In genomic region chr3:97823081-97823480, GRCh38 we compare ENCODE assay signal across 9 cellular contexts. TPM values are rescaled to one million over a fixed set of nuclear protein-coding genes. Genes with fewer than 3 reads are reported as not detected.
DNase-seq lines count a peak whose midpoint lies in the region; ATAC-seq, FAIRE-seq and TF ChIP-seq lines count a peak whose summit lies in the region.
"Had no signal": no experiment of that assay in that cellular context is flagged by ENCODE, and none has a peak within 500 bp of the region (broad histone marks: within the 10 kb centered on the region; RNA-seq: fewer than 3 reads in every experiment).

No MANE protein-coding gene starts in this region.

- no peak for TF ChIP-seq POLR2A in endothelial cell of umbilical vein (IDR thresholded peaks at IDR 0.05; ENCODE audit: low read depth, low read length)

- peaks cover 39% of the 10 kb centered on the region for H3K27me3 ChIP-seq in NT2/D1 (ENCODE audit: insufficient read depth, insufficient read length)
- peaks cover 0 to 2% of the 10 kb centered on the region in 2 experiments for H3K27me3 ChIP-seq in endothelial cell of umbilical vein (ENCODE audit: control insufficient read depth in 2 of 2, insufficient read depth in 2 of 2, low read length in 2 of 2)
- no peaks in the 10 kb centered on the region for H3K27me3 ChIP-seq in osteoblast (ENCODE audit: insufficient read depth, low read length)

- H3K36me3 Mint-ChIP-seq in CD14-positive monocyte = peaks cover 7 to 11% of the 10 kb centered on the region in 2 donors

- H3K27ac ChIP-seq in endothelial cell of umbilical vein (ENCODE audit: insufficient read depth, low read depth, low read length) (no peak overlapping the region), osteoblast (ENCODE audit: low read depth, low read length) (peak overlapping the region; percentile 72)

- H3K4me3 ChIP-seq in NT2/D1 (ENCODE audit: insufficient read length, low read depth) (no peak overlapping the region), endothelial cell of umbilical vein (replicated peaks in 1 of 3; ENCODE audit: insufficient read depth in 1 of 3, low read depth in 1 of 3, low read length in 3 of 3) (peak overlapping the region; percentile 61 to 96 (median 89)), osteoblast (ENCODE audit: insufficient read depth, low read length) (peak overlapping the region; percentile 87)

- H3K9ac ChIP-seq in NT2/D1 (ENCODE audit: insufficient read length, low read depth) (peak overlapping the region; percentile 86), endothelial cell of umbilical vein (replicated peaks; ENCODE audit: extremely low read depth, insufficient read depth, low read length) (peak overlapping the region; percentile 84)

- H3K36me3 ChIP-seq in NT2/D1 (ENCODE audit: insufficient read depth, insufficient read length, low read length) (no peaks in the 10 kb centered on the region), endothelial cell of umbilical vein (ENCODE audit: control insufficient read depth in 2 of 2, extremely low read depth in 1 of 2, insufficient read depth in 2 of 2, low read length in 2 of 2) (no peaks in the 10 kb centered on the region), osteoblast (ENCODE audit: insufficient read depth, low read length) (no peaks in the 10 kb centered on the region)

- no TSS peak for BruUV-seq in endothelial cell of umbilical vein (replicated peaks; lab: Mats Ljungman, UMichigan)

- dilution Hi-C loops in endothelial cell of umbilical vein (cut with MboI; ENCODE audit: extremely low pct_ligation_motif_present, low sequenced_read_pairs) = no loop called here

- H3K4me2 ChIP-seq in endothelial cell of umbilical vein (ENCODE audit: insufficient read depth, low read length) = peak overlapping the region; percentile 96
- H3K4me2 ChIP-seq in osteoblast (ENCODE audit: insufficient read depth, low read length) = peak overlapping the region; percentile 90

- POLR2A ChIA-PET in endothelial cell of umbilical vein (lab: Charles Lee) = no interaction called here

- H4K20me1 ChIP-seq in endothelial cell of umbilical vein (replicated peaks; ENCODE audit: control insufficient read depth, extremely low read depth, insufficient read depth, low read length) (no peaks in the 10 kb centered on the region), osteoblast (ENCODE audit: insufficient read depth, low read length) (peaks cover 19% of the 10 kb centered on the region)

- H3K27ac Mint-ChIP-seq in CD14-positive monocyte = peak overlapping the region in 1 of 7 donors; percentile 1

- peak overlapping the region; percentile 100 for H3K4me3 Mint-ChIP-seq in CD14-positive monocyte

- CTCF ChIA-PET in endothelial cell of umbilical vein (lab: Charles Lee) = interaction anchor here (1.5 to 3.2 kb wide), 5 partner anchors 8 to 200 kb away, joined by 4 to 27 read pairs (median 9); no protein-coding TSS in a partner anchor

- DNase-seq in CD14-positive monocyte (ENCODE audit: low spot score) (no peak), NT2/D1 (ENCODE audit: low read depth, low spot score) (no peak), endothelial cell of umbilical vein (ENCODE audit: low read depth, low spot score) (peak; percentile 37), osteoblast (ENCODE audit: insufficient read length, low spot score, missing footprints) (no peak), NCI-H1436 treated with DMSO at 0.1 percent for 48 hours (lab: John Stamatoyannopoulos, UW) (no peak), nucleus accumbens (lab: John Stamatoyannopoulos, UW) (no peak)
- DNase-seq: NCI-H1694 treated with DMSO at 0.1 percent for 48 hours had no signal

- H2AFZ ChIP-seq in endothelial cell of umbilical vein (ENCODE audit: low read depth, low read length) = peak overlapping the region; percentile 50
- peak overlapping the region; percentile 39 for H2AFZ ChIP-seq in osteoblast (ENCODE audit: low read length)

- peaks cover 11 to 22% (median 18%) of the 10 kb centered on the region in 3 donors for H3K27me3 Mint-ChIP-seq in CD14-positive monocyte (ENCODE audit: low read depth in 3 of 3)

- peaks cover 2% of the 10 kb centered on the region for H3K4me1 ChIP-seq in NT2/D1 (ENCODE audit: insufficient read depth, insufficient read length)
- peaks cover 14% of the 10 kb centered on the region for H3K4me1 ChIP-seq in endothelial cell of umbilical vein (ENCODE audit: control insufficient read depth, extremely low read depth, insufficient read depth, low read length)
- peaks cover 12% of the 10 kb centered on the region for H3K4me1 ChIP-seq in osteoblast (ENCODE audit: insufficient read depth, low read length)

- intact Hi-C loops in CD14-positive monocyte (cut with micrococcal nuclease) (no loop called here), endothelial cell of umbilical vein (cut with micrococcal nuclease) (loop anchor here (2.0 to 5.0 kb wide), 3 partner anchors 58 to 74 kb away; partner anchors contain the start of gene ARL6)

- TF ChIP-seq CTCF in CD14-positive monocyte (IDR thresholded peaks at IDR 0.05) (no peak), endothelial cell of umbilical vein (IDR thresholded peaks at IDR 0.05; ENCODE audit: extremely low read depth in 1 of 2, insufficient read depth in 1 of 2, low read depth in 1 of 2, low read length in 2 of 2) (no peak), osteoblast (IDR thresholded peaks at IDR 0.05; ENCODE audit: extremely low read depth, low read depth, low read length) (no peak)

- H3K9me3 ChIP-seq in NT2/D1 (ENCODE audit: insufficient read depth, low read length) (no peaks in the 10 kb centered on the region), endothelial cell of umbilical vein (replicated peaks; ENCODE audit: control insufficient read depth, insufficient read depth, low read length) (no peaks in the 10 kb centered on the region), osteoblast (ENCODE audit: low read depth, low read length) (no peaks in the 10 kb centered on the region)

- no peak for FAIRE-seq in endothelial cell of umbilical vein (lab: Jason Lieb, UNC)

- peaks cover 39% of the 10 kb centered on the region for H3K4me1 Mint-ChIP-seq in CD14-positive monocyte

- H3K79me2 ChIP-seq in endothelial cell of umbilical vein (ENCODE audit: control insufficient read depth, insufficient read depth, low read length) (peaks cover 14% of the 10 kb centered on the region), osteoblast (ENCODE audit: insufficient read depth, low read length) (peaks cover 37% of the 10 kb centered on the region)

- ATAC-seq in GM18873 (IDR thresholded peaks at IDR 0.05; ENCODE audit: low FRiP score, unreplicated experiment) (no peak), HG03159 (IDR thresholded peaks at IDR 0.05; ENCODE audit: unreplicated experiment) (no peak)

- H3K9me1 ChIP-seq in endothelial cell of umbilical vein (replicated peaks; ENCODE audit: control insufficient read depth, extremely low read depth, insufficient read depth, low read length) = no peaks in the 10 kb centered on the region

- peaks cover 0 to 3% (median 0%) of the 10 kb centered on the region in 7 donors for H3K9me3 Mint-ChIP-seq in CD14-positive monocyte

TF ChIP-seq in endothelial cell of umbilical vein, 7 proteins besides CTCF, POLR2A, EP300 and RAD21:
- TF ChIP-seq EZH2 (IDR thresholded peaks at IDR 0.05; ENCODE audit: borderline replicate concordance, low read depth, low read length, severe bottlenecking) (no peak), MYC (IDR thresholded peaks at IDR 0.05; ENCODE audit: low read depth, low read length) (no peak), JUN (IDR thresholded peaks at IDR 0.05; ENCODE audit: borderline replicate concordance, insufficient read depth, insufficient read length, low read depth) (no peak), POLR2AphosphoS5 (IDR thresholded peaks at IDR 0.05; ENCODE audit: insufficient read depth, low read depth, low read length) (no peak), FOS (IDR thresholded peaks at IDR 0.05; ENCODE audit: borderline replicate concordance, insufficient read depth, low read length) (no peak), MAX (IDR thresholded peaks at IDR 0.05; ENCODE audit: insufficient read depth, insufficient read length) (no peak), GATA2 (IDR thresholded peaks at IDR 0.05; ENCODE audit: insufficient read depth, insufficient read length, low read depth, low read length) (no peak)

RNA-seq across cellular contexts. Expression of gene CRYBG3, which starts 1.3 kb away (rescaled TPM):
- 1 to 10 TPM; 2.3 to 5.3 TPM for polyA plus RNA-seq in CD14-positive monocyte
- total RNA-seq in endothelial cell of umbilical vein = 15.0 and 15.9 TPM in 2 replicates
- 2.4 and 2.8 TPM in 2 replicates for polyA plus RNA-seq in endothelial cell of umbilical vein
- polyA plus RNA-seq in endothelial cell of umbilical vein (2011; cell fraction: cytosol; rRNA removed) = 4.1 and 4.4 TPM in 2 replicates
- polyA plus RNA-seq in endothelial cell of umbilical vein (2011; cell fraction: nucleus; rRNA removed) = 15.9 and 18.4 TPM in 2 replicates
- 5.9 and 8.9 TPM in 2 replicates for polyA plus RNA-seq in endothelial cell of umbilical vein (2012)
- polyA minus RNA-seq in endothelial cell of umbilical vein = 14.9 and 15.1 TPM in 2 replicates
- polyA minus RNA-seq in endothelial cell of umbilical vein (2011; cell fraction: cytosol; rRNA and poly(A)+ RNA removed) = 4.0 TPM
- 17.3 and 23.5 TPM in 2 replicates for polyA minus RNA-seq in endothelial cell of umbilical vein (2011; cell fraction: nucleus; rRNA and poly(A)+ RNA removed)
- total RNA-seq in osteoblast = 18.9 and 20.3 TPM in 2 replicates

RNA-seq across cellular contexts. Expression of gene ARL6, which starts 58.5 kb away (rescaled TPM):
- polyA plus RNA-seq in CD14-positive monocyte (1 to 10 TPM; 1.8 to 2.3 TPM), endothelial cell of umbilical vein (2.2 and 3.6 TPM in 2 replicates)
- total RNA-seq in endothelial cell of umbilical vein (5.8 and 6.1 TPM in 2 replicates), osteoblast (10.6 and 11.6 TPM in 2 replicates)
- polyA plus RNA-seq in endothelial cell of umbilical vein (2011; cell fraction: cytosol; rRNA removed) = 2.3 and 2.7 TPM in 2 replicates
- 3.3 and 5.6 TPM in 2 replicates for polyA plus RNA-seq in endothelial cell of umbilical vein (2011; cell fraction: nucleus; rRNA removed)
- polyA plus RNA-seq in endothelial cell of umbilical vein (2012) = 3.7 and 4.3 TPM in 2 replicates
- polyA minus RNA-seq in endothelial cell of umbilical vein = 5.6 and 10.6 TPM in 2 replicates
- polyA minus RNA-seq in endothelial cell of umbilical vein (2011; cell fraction: cytosol; rRNA and poly(A)+ RNA removed) = 5.6 TPM
- polyA minus RNA-seq in endothelial cell of umbilical vein (2011; cell fraction: nucleus; rRNA and poly(A)+ RNA removed) = 7.0 and 13.3 TPM in 2 replicates
